16 cellular contexts compared by ENCODE assay signal in the genomic region with DNA sequence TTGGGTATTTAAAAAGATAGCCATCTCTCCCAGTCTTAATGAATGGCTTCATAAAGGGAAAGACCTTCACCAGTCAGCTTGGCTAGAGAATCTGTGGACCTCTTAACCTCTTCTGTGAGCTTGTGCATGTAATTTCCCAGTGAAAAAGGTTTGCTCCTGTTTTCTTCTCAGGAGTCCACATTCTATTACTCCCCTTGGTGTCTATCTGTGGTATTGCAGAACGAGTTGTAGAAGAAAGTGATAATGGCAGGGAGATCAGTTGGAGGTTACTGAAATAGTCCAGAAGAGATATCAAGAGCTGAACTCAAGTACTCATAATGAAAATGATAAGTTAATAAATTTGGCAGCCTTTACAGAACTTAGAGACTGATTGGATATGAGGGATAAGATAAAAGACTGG. TPM values are rescaled to one million over a fixed set of nuclear protein-coding genes. Genes with fewer than 3 reads are reported as not detected.
DNase-seq lines count a peak whose midpoint lies in the region; ATAC-seq, FAIRE-seq and TF ChIP-seq lines count a peak whose summit lies in the region.
"Had no signal": no experiment of that assay in that cellular context is flagged by ENCODE, and none has a peak within 500 bp of the region (broad histone marks: within the 10 kb centered on the region; RNA-seq: fewer than 3 reads in every experiment).

No MANE protein-coding gene starts in this region.

- H3K79me2 ChIP-seq in astrocyte (ENCODE audit: insufficient read depth, low read length) (no peaks in the 10 kb centered on the region), neural cell (replicated peaks; ENCODE audit: insufficient read depth, low read length) (no peaks in the 10 kb centered on the region)

- H3K9me3 ChIP-seq in astrocyte (ENCODE audit: insufficient read depth, low read depth, low read length) = peaks cover 2% of the 10 kb centered on the region
- no peaks in the 10 kb centered on the region for H3K9me3 ChIP-seq in neural cell (ENCODE audit: low read length)
- H3K9me3 ChIP-seq: right atrium auricular region had no signal

- in situ Hi-C loops in GM13976 (cut with MboI; ENCODE audit: low sequenced_read_pairs, unreplicated experiment) = no loop called here

- FAIRE-seq in astrocyte (lab: Jason Lieb, UNC) = no peak
- FAIRE-seq: A204.1 had no signal

- H4K20me1 ChIP-seq in astrocyte (ENCODE audit: insufficient read depth, low read length) = no peaks in the 10 kb centered on the region
- H4K20me1 ChIP-seq in neural cell (ENCODE audit: insufficient read depth) = no peaks in the 10 kb centered on the region

- TF ChIP-seq CTCF in LNCaP clone FGC (IDR thresholded peaks at IDR 0.05; ENCODE audit: control insufficient read depth, extremely low read depth, insufficient read depth) (peak; percentile 35), astrocyte (IDR thresholded peaks at IDR 0.05; ENCODE audit: insufficient read depth, low read depth, low read length) (peak; percentile 9), neural cell (IDR thresholded peaks at IDR 0.05; ENCODE audit: poor library complexity, severe bottlenecking) (no peak), GM13976 (IDR thresholded peaks at IDR 0.05; ENCODE audit: borderline replicate concordance, control extremely low read depth, extremely low read depth, insufficient read depth, missing control alignments) (no peak)

- H3K9me2 ChIP-seq in neural cell (ENCODE audit: insufficient read depth, low read length) = no peaks in the 10 kb centered on the region

- no peaks in the 10 kb centered on the region for H3K4me1 Mint-ChIP-seq in astrocyte (ENCODE audit: low read depth, unreplicated experiment)

- no peaks in the 10 kb centered on the region for H3K27me3 Mint-ChIP-seq in astrocyte (ENCODE audit: low read depth, unreplicated experiment)

- H3F3A ChIP-seq in neural cell (ENCODE audit: insufficient read depth, low read length, poor library complexity, severe bottlenecking) = no peaks in the 10 kb centered on the region

- H3K9me3 Mint-ChIP-seq in astrocyte (ENCODE audit: unreplicated experiment) = peaks cover 13% of the 10 kb centered on the region

- H3K4me1 ChIP-seq in astrocyte (ENCODE audit: insufficient read depth, low read length) = no peaks in the 10 kb centered on the region
- H3K4me1 ChIP-seq: right atrium auricular region, upper lobe of right lung had no signal

- H3K4me3 ChIP-seq in LNCaP clone FGC (ENCODE audit: low read depth, low read length) (no peak overlapping the region), astrocyte (ENCODE audit: insufficient read depth, low read depth, low read length) (no peak overlapping the region), neural cell (ENCODE audit: low read length) (no peak overlapping the region)
- H3K4me3 ChIP-seq: lung, right atrium auricular region, upper lobe of right lung had no signal

- H3K9ac ChIP-seq in astrocyte (ENCODE audit: low read length) (no peak overlapping the region), neural cell (ENCODE audit: low read length) (no peak overlapping the region)

- peak; percentile 24 for DNase-seq in DMS53 (lab: John Stamatoyannopoulos, UW)
- no peak for DNase-seq in DMS53 treated with DMSO at 0.1 percent for 48 hours (lab: John Stamatoyannopoulos, UW; ENCODE audit: unreplicated experiment)
- DNase-seq in LNCaP clone FGC (ENCODE audit: low read depth) = no peak
- DNase-seq in astrocyte (ENCODE audit: low read depth) = no peak
- DNase-seq in GM13976 (ENCODE audit: low spot score) = no peak
- DNase-seq in activated CD4-positive, alpha-beta T cell treated with anti-CD3 and anti-CD28 coated beads for 48 hours = no peak
- DNase-seq: caudate nucleus, foreskin melanocyte, NCI-H1105, upper lobe of right lung had no signal

- no peak overlapping the region for H3K27ac Mint-ChIP-seq in astrocyte (ENCODE audit: unreplicated experiment)

- H3K27me3 ChIP-seq in astrocyte (ENCODE audit: insufficient read depth, low read length) (no peaks in the 10 kb centered on the region), neural cell (ENCODE audit: insufficient read depth, low read depth, low read length) (no peaks in the 10 kb centered on the region)
- H3K27me3 ChIP-seq: right atrium auricular region, upper lobe of right lung had no signal

- H3K27ac ChIP-seq in astrocyte (ENCODE audit: low read depth, low read length) = no peak overlapping the region
- H3K27ac ChIP-seq in neural cell (ENCODE audit: low read length) = no peak overlapping the region
- H3K27ac ChIP-seq: right atrium auricular region, upper lobe of right lung had no signal

- H2AFZ ChIP-seq in astrocyte (ENCODE audit: low read depth, low read length) (no peak overlapping the region), neural cell (ENCODE audit: low read depth, low read length) (no peak overlapping the region)

- no peak for TF ChIP-seq EP300 in neural cell (conservative IDR thresholded peaks at IDR 0.05; ENCODE audit: poor library complexity, severe bottlenecking)

- H3K36me3 Mint-ChIP-seq in astrocyte (ENCODE audit: low read depth, unreplicated experiment) = no peaks in the 10 kb centered on the region

- ATAC-seq in HG02840 (IDR thresholded peaks at IDR 0.05; ENCODE audit: low FRiP score, unreplicated experiment) = no peak
- ATAC-seq: activated CD4-positive, CD25-positive, alpha-beta regulatory T cell treated with anti-CD3 and anti-CD28 coated beads, Interleukin-2, amount 50 U/mL, for 24 hours; upper lobe of right lung had no signal

- TF ChIP-seq RAD21 in neural cell (conservative IDR thresholded peaks at IDR 0.05) = peak; percentile 12

- no peak overlapping the region for H3K4me3 Mint-ChIP-seq in astrocyte (ENCODE audit: unreplicated experiment)

- no peak overlapping the region for H3K4me2 ChIP-seq in astrocyte (ENCODE audit: low read length)
- H3K4me2 ChIP-seq in neural cell (ENCODE audit: low read length) = no peak overlapping the region

- no peaks in the 10 kb centered on the region for H3K36me3 ChIP-seq in astrocyte (ENCODE audit: insufficient read depth, low read length)
- no peaks in the 10 kb centered on the region for H3K36me3 ChIP-seq in neural cell (ENCODE audit: insufficient read depth, low read length)
- H3K36me3 ChIP-seq: right atrium auricular region, upper lobe of right lung had no signal

TF ChIP-seq in neural cell, 6 proteins besides CTCF, POLR2A, EP300 and RAD21:
- TF ChIP-seq SMC3 (conservative IDR thresholded peaks at IDR 0.05; ENCODE audit: poor library complexity) (peak; percentile 21), EZH2 (IDR thresholded peaks at IDR 0.05; ENCODE audit: borderline replicate concordance, insufficient read depth, low read length, poor library complexity, severe bottlenecking) (no peak), TAF1 (IDR thresholded peaks at IDR 0.05; ENCODE audit: low read depth) (no peak), POLR2AphosphoS5 (IDR thresholded peaks at IDR 0.05) (no peak)
- TF ChIP-seq, protein P1, sequence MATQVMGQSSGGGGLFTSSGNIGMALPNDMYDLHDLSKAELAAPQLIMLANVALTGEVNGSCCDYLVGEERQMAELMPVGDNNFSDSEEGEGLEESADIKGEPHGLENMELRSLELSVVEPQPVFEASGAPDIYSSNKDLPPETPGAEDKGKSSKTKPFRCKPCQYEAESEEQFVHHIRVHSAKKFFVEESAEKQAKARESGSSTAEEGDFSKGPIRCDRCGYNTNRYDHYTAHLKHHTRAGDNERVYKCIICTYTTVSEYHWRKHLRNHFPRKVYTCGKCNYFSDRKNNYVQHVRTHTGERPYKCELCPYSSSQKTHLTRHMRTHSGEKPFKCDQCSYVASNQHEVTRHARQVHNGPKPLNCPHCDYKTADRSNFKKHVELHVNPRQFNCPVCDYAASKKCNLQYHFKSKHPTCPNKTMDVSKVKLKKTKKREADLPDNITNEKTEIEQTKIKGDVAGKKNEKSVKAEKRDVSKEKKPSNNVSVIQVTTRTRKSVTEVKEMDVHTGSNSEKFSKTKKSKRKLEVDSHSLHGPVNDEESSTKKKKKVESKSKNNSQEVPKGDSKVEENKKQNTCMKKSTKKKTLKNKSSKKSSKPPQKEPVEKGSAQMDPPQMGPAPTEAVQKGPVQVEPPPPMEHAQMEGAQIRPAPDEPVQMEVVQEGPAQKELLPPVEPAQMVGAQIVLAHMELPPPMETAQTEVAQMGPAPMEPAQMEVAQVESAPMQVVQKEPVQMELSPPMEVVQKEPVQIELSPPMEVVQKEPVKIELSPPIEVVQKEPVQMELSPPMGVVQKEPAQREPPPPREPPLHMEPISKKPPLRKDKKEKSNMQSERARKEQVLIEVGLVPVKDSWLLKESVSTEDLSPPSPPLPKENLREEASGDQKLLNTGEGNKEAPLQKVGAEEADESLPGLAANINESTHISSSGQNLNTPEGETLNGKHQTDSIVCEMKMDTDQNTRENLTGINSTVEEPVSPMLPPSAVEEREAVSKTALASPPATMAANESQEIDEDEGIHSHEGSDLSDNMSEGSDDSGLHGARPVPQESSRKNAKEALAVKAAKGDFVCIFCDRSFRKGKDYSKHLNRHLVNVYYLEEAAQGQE (IDR thresholded peaks at IDR 0.05; ENCODE audit: borderline replicate concordance) = no peak
TF ChIP-seq in neural cell: peak in this region for 1.

RNA-seq across cellular contexts. Expression of a gene that starts 16.5 kb away (rescaled TPM):
- total RNA-seq in astrocyte = 48.9 and 49.0 TPM in 2 replicates
- 43.4 and 46.0 TPM in 2 replicates for polyA plus RNA-seq in neural cell
- polyA minus RNA-seq in neural cell = 28.5 and 36.5 TPM in 2 replicates

Comparison
In these comparisons a context has a peak if more than half of its experiments do, and no peak if none do; other contexts are left out.
1. CTCF ChIP-seq: peak in LNCaP clone FGC (single experiment) and astrocyte (single experiment); none in neural cell (single experiment) and GM13976 (single experiment).